In the genomic region with DNA sequence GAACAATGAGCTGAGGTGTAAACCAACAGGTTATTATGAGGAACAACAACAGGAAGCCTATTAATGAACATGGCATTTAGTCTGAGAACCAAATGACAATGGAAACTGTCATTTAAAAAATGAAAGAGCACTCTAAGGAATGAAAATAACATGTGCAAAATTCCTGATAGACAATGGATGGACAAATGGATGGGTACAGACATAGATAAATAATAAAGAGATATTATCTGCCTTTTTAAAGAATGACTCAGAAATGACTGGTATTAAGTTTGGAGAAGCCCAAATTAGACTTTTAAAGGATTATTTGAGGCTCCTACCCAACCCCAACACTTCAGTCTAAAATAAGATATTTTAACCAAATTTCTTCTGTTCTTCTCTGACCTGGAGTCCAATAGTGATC, we compare ENCODE assay signal across 8 cellular contexts.
"Had no signal": no experiment of that assay in that cellular context is flagged by ENCODE, and none has a peak within 500 bp of the region (broad histone marks: within the 10 kb centered on the region; RNA-seq: fewer than 3 reads in every experiment).

No MANE protein-coding gene starts in this region.

- H3K9ac ChIP-seq: GM23248 had no signal

- H3K4me1 Mint-ChIP-seq: H9 had no signal

- H3K4me3 Mint-ChIP-seq: H9, HFFc6 had no signal

- H3K4me3 ChIP-seq: GM23248, HAP-1 had no signal

- H3K4me1 ChIP-seq: HAP-1 had no signal

- H2AFZ ChIP-seq: GM23248 had no signal

- H3K27ac Mint-ChIP-seq: H9, HFFc6 had no signal

- DNase-seq: GM23248, GOT3, H7, H9, HCEC 1CT, HFFc6 had no signal

- H3K27ac ChIP-seq: GM23248 had no signal

- ATAC-seq: HCT116 had no signal

- H3K36me3 ChIP-seq: HAP-1 had no signal

- H3K9me3 Mint-ChIP-seq: H9 had no signal

- H3K9me3 ChIP-seq: HAP-1 had no signal
